In the genomic region with DNA sequence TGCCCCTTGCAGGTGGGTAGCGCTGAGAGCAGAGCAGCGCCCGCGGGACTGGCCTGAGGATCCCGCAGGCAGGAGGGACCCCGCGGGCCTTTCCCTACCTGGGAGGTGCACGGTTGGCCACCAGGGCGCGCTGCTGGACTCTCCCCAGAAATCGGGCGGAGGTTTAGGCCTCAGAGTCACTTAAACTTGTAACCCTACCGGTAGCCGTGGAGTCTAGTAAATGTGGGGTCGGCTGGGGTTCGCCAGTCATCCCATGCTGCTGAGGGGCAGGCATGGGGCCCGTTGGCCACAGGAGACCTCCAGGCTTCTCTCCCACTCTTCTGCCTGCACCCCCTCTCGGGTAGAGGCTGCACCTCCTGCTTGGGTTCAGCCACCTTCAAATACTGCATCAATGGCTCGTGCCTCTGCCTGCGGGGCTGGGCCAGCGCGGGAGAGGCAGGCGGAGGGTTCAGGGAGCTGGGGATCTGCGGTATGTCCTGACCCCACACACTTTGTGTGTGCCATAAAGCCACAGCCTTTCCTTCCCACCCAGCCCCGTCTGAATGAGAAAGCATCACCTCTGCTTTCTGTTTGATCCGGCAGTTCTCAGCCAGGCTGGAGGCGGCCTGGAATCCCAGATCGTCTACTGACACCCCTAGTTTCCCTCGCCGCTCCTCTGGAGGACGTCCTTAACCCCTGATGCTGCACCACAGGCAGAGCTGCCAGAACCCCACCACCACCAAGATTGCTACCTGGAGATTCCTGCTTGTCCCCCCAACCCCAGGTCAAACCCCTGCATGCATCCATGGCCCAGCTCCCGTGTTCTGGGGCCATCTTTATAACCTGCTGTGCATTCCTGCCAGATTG, we compare ENCODE assay signal across 1 cellular context.
TF ChIP-seq lines count a peak whose summit lies in the region.

No MANE protein-coding gene starts in this region.

TF ChIP-seq in HEK293, 187 proteins besides CTCF, POLR2A, EP300 and RAD21 (continued from another document and continues in another):
- TF ChIP-seq, protein P1, sequence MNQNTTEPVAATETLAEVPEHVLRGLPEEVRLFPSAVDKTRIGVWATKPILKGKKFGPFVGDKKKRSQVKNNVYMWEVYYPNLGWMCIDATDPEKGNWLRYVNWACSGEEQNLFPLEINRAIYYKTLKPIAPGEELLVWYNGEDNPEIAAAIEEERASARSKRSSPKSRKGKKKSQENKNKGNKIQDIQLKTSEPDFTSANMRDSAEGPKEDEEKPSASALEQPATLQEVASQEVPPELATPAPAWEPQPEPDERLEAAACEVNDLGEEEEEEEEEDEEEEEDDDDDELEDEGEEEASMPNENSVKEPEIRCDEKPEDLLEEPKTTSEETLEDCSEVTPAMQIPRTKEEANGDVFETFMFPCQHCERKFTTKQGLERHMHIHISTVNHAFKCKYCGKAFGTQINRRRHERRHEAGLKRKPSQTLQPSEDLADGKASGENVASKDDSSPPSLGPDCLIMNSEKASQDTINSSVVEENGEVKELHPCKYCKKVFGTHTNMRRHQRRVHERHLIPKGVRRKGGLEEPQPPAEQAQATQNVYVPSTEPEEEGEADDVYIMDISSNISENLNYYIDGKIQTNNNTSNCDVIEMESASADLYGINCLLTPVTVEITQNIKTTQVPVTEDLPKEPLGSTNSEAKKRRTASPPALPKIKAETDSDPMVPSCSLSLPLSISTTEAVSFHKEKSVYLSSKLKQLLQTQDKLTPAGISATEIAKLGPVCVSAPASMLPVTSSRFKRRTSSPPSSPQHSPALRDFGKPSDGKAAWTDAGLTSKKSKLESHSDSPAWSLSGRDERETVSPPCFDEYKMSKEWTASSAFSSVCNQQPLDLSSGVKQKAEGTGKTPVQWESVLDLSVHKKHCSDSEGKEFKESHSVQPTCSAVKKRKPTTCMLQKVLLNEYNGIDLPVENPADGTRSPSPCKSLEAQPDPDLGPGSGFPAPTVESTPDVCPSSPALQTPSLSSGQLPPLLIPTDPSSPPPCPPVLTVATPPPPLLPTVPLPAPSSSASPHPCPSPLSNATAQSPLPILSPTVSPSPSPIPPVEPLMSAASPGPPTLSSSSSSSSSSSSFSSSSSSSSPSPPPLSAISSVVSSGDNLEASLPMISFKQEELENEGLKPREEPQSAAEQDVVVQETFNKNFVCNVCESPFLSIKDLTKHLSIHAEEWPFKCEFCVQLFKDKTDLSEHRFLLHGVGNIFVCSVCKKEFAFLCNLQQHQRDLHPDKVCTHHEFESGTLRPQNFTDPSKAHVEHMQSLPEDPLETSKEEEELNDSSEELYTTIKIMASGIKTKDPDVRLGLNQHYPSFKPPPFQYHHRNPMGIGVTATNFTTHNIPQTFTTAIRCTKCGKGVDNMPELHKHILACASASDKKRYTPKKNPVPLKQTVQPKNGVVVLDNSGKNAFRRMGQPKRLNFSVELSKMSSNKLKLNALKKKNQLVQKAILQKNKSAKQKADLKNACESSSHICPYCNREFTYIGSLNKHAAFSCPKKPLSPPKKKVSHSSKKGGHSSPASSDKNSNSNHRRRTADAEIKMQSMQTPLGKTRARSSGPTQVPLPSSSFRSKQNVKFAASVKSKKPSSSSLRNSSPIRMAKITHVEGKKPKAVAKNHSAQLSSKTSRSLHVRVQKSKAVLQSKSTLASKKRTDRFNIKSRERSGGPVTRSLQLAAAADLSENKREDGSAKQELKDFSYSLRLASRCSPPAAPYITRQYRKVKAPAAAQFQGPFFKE (tag by site-specific recombination; IDR thresholded peaks at IDR 0.05; ENCODE audit: borderline replicate concordance) = no peak
- TF ChIP-seq RBAK (tag by site-specific recombination; IDR thresholded peaks at IDR 0.05) = no peak
- TF ChIP-seq ZFP69B (tag by site-specific recombination; IDR thresholded peaks at IDR 0.05) = no peak
- 0 out of 2 replicates have a peak, but pooled peaks have one; percentile 33 for TF ChIP-seq SP7 (tag by site-specific recombination; IDR thresholded peaks at IDR 0.05)
- TF ChIP-seq, protein P2, sequence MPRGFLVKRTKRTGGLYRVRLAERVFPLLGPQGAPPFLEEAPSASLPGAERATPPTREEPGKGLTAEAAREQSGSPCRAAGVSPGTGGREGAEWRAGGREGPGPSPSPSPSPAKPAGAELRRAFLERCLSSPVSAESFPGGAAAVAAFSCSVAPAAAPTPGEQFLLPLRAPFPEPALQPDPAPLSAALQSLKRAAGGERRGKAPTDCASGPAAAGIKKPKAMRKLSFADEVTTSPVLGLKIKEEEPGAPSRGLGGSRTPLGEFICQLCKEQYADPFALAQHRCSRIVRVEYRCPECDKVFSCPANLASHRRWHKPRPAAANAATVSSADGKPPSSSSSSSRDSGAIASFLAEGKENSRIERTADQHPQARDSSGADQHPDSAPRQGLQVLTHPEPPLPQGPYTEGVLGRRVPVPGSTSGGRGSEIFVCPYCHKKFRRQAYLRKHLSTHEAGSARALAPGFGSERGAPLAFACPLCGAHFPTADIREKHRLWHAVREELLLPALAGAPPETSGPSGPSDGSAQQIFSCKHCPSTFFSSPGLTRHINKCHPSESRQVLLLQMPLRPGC (tag by site-specific recombination; IDR thresholded peaks at IDR 0.05) = no peak
- no peak for TF ChIP-seq HOXA7 (CRISPR knock-in tag; IDR thresholded peaks at IDR 0.05; ENCODE audit: borderline replicate concordance)
- TF ChIP-seq, protein P3, sequence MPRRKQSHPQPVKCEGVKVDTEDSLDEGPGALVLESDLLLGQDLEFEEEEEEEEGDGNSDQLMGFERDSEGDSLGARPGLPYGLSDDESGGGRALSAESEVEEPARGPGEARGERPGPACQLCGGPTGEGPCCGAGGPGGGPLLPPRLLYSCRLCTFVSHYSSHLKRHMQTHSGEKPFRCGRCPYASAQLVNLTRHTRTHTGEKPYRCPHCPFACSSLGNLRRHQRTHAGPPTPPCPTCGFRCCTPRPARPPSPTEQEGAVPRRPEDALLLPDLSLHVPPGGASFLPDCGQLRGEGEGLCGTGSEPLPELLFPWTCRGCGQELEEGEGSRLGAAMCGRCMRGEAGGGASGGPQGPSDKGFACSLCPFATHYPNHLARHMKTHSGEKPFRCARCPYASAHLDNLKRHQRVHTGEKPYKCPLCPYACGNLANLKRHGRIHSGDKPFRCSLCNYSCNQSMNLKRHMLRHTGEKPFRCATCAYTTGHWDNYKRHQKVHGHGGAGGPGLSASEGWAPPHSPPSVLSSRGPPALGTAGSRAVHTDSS (tag by site-specific recombination; IDR thresholded peaks at IDR 0.05) = no peak
- no peak for TF ChIP-seq KLF1 (tag by site-specific recombination; IDR thresholded peaks at IDR 0.05)
- peak; percentile 17; the same call in 1 of the 2 replicates for TF ChIP-seq ZNF394 (tag by site-specific recombination; IDR thresholded peaks at IDR 0.05; ENCODE audit: borderline replicate concordance)
- TF ChIP-seq ZNF223 (tag by site-specific recombination; IDR thresholded peaks at IDR 0.05) = peak; percentile 98
- TF ChIP-seq WT1 (tag by site-specific recombination; IDR thresholded peaks at IDR 0.05) = no peak
- TF ChIP-seq, protein P4, sequence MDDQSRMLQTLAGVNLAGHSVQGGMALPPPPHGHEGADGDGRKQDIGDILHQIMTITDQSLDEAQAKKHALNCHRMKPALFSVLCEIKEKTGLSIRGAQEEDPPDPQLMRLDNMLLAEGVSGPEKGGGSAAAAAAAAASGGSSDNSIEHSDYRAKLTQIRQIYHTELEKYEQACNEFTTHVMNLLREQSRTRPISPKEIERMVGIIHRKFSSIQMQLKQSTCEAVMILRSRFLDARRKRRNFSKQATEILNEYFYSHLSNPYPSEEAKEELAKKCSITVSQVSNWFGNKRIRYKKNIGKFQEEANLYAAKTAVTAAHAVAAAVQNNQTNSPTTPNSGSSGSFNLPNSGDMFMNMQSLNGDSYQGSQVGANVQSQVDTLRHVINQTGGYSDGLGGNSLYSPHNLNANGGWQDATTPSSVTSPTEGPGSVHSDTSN (CRISPR knock-in tag; IDR thresholded peaks at IDR 0.05) = no peak
- no peak for TF ChIP-seq ZNF211 (tag by site-specific recombination; IDR thresholded peaks at IDR 0.05; ENCODE audit: low read depth)
- no peak for TF ChIP-seq SP2 (tag by site-specific recombination; IDR thresholded peaks at IDR 0.05)
- TF ChIP-seq ZNF510 (tag by site-specific recombination; IDR thresholded peaks at IDR 0.05; ENCODE audit: insufficient replicate concordance) = no peak
- no peak for TF ChIP-seq ZNF175 (tag by site-specific recombination; IDR thresholded peaks at IDR 0.05)
- TF ChIP-seq, protein P5, sequence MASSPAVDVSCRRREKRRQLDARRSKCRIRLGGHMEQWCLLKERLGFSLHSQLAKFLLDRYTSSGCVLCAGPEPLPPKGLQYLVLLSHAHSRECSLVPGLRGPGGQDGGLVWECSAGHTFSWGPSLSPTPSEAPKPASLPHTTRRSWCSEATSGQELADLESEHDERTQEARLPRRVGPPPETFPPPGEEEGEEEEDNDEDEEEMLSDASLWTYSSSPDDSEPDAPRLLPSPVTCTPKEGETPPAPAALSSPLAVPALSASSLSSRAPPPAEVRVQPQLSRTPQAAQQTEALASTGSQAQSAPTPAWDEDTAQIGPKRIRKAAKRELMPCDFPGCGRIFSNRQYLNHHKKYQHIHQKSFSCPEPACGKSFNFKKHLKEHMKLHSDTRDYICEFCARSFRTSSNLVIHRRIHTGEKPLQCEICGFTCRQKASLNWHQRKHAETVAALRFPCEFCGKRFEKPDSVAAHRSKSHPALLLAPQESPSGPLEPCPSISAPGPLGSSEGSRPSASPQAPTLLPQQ (tag by site-specific recombination; IDR thresholded peaks at IDR 0.05) = 0 out of 2 replicates have a peak, but pooled peaks have one; percentile 30
- peak; percentile 32; the same call in 1 of the 2 replicates for TF ChIP-seq ZBTB48 (tag by site-specific recombination; IDR thresholded peaks at IDR 0.05)
- TF ChIP-seq, protein P6, sequence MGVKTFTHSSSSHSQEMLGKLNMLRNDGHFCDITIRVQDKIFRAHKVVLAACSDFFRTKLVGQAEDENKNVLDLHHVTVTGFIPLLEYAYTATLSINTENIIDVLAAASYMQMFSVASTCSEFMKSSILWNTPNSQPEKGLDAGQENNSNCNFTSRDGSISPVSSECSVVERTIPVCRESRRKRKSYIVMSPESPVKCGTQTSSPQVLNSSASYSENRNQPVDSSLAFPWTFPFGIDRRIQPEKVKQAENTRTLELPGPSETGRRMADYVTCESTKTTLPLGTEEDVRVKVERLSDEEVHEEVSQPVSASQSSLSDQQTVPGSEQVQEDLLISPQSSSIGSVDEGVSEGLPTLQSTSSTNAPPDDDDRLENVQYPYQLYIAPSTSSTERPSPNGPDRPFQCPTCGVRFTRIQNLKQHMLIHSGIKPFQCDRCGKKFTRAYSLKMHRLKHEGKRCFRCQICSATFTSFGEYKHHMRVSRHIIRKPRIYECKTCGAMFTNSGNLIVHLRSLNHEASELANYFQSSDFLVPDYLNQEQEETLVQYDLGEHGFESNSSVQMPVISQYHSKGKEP (tag by site-specific recombination; IDR thresholded peaks at IDR 0.05) = no peak
- TF ChIP-seq ZNF548 (tag by site-specific recombination; IDR thresholded peaks at IDR 0.05) = no peak
- TF ChIP-seq, protein P7, sequence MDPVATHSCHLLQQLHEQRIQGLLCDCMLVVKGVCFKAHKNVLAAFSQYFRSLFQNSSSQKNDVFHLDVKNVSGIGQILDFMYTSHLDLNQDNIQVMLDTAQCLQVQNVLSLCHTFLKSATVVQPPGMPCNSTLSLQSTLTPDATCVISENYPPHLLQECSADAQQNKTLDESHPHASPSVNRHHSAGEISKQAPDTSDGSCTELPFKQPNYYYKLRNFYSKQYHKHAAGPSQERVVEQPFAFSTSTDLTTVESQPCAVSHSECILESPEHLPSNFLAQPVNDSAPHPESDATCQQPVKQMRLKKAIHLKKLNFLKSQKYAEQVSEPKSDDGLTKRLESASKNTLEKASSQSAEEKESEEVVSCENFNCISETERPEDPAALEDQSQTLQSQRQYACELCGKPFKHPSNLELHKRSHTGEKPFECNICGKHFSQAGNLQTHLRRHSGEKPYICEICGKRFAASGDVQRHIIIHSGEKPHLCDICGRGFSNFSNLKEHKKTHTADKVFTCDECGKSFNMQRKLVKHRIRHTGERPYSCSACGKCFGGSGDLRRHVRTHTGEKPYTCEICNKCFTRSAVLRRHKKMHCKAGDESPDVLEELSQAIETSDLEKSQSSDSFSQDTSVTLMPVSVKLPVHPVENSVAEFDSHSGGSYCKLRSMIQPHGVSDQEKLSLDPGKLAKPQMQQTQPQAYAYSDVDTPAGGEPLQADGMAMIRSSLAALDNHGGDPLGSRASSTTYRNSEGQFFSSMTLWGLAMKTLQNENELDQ (tag by site-specific recombination; IDR thresholded peaks at IDR 0.05; ENCODE audit: low read depth) = no peak
- TF ChIP-seq, protein P8, sequence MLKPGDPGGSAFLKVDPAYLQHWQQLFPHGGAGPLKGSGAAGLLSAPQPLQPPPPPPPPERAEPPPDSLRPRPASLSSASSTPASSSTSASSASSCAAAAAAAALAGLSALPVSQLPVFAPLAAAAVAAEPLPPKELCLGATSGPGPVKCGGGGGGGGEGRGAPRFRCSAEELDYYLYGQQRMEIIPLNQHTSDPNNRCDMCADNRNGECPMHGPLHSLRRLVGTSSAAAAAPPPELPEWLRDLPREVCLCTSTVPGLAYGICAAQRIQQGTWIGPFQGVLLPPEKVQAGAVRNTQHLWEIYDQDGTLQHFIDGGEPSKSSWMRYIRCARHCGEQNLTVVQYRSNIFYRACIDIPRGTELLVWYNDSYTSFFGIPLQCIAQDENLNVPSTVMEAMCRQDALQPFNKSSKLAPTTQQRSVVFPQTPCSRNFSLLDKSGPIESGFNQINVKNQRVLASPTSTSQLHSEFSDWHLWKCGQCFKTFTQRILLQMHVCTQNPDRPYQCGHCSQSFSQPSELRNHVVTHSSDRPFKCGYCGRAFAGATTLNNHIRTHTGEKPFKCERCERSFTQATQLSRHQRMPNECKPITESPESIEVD (tag by site-specific recombination; IDR thresholded peaks at IDR 0.05) = no peak
- TF ChIP-seq OVOL3 (tag by site-specific recombination; IDR thresholded peaks at IDR 0.05) = no peak
- TF ChIP-seq GLIS1 (tag by site-specific recombination; IDR thresholded peaks at IDR 0.05) = peak; percentile 66; the same call in 1 of the 2 replicates
- TF ChIP-seq ZNF596 (tag by site-specific recombination; IDR thresholded peaks at IDR 0.05) = no peak
- TF ChIP-seq ZNF777 (tag by site-specific recombination; IDR thresholded peaks at IDR 0.05; ENCODE audit: borderline replicate concordance) = no peak
- 0 out of 2 replicates have a peak, but pooled peaks have one; percentile 14 for TF ChIP-seq ZNF660 (tag by site-specific recombination; IDR thresholded peaks at IDR 0.05)
- no peak for TF ChIP-seq ZNF624 (tag by site-specific recombination; IDR thresholded peaks at IDR 0.05)
- no peak for TF ChIP-seq ZNF248 (tag by site-specific recombination; IDR thresholded peaks at IDR 0.05)
- TF ChIP-seq ZNF391 (tag by site-specific recombination; IDR thresholded peaks at IDR 0.05; ENCODE audit: borderline replicate concordance, low read depth) = no peak
- no peak for TF ChIP-seq ZNF514 (tag by site-specific recombination; IDR thresholded peaks at IDR 0.05)
- TF ChIP-seq YY1 (tag by site-specific recombination; IDR thresholded peaks at IDR 0.05) = 0 out of 2 replicates have a peak, but pooled peaks have one; percentile 22
